ENCODE assay signal across 8 cellular contexts in genomic region chr10:24617771-24618396, GRCh38.
DNase-seq lines count a peak whose midpoint lies in the region; ATAC-seq and TF ChIP-seq lines count a peak whose summit lies in the region.

No MANE protein-coding gene starts in this region.

- WGBS in liver: 59% methylated on average over 7 of the region's 7 CpGs

- no peaks in the 10 kb centered on the region for H3K36me3 ChIP-seq in KMS-11 (ENCODE audit: insufficient read depth)
- no peaks in the 10 kb centered on the region for H3K36me3 ChIP-seq in WERI-Rb-1
- peaks cover 0 to 6% (median 2%) of the 10 kb centered on the region in 4 donors for H3K36me3 ChIP-seq in liver (ENCODE audit: control insufficient read depth in 4 of 4, insufficient read depth in 3 of 4, low read depth in 1 of 4, low read length in 3 of 4)

- H2AFZ ChIP-seq in KMS-11 (ENCODE audit: low read depth): no peak overlapping the region

- H4K20me1 ChIP-seq in KMS-11 (ENCODE audit: insufficient read depth): no peaks in the 10 kb centered on the region

- TF ChIP-seq RAD21 in liver (IDR thresholded peaks at IDR 0.05): peak; percentile 69 to 81

- DNase-seq in stimulated activated naive CD4-positive, alpha-beta T cell (lab: John Stamatoyannopoulos, UW): peak; percentile 25 to 63 (median 38)
- DNase-seq in stimulated activated naive CD4-positive, alpha-beta T cell treated with Interleukin-2 at 50 U/mL for 16 hours (lab: John Stamatoyannopoulos, UW): no peak
- DNase-seq in WERI-Rb-1: peak; percentile 32
- DNase-seq in cerebellar cortex (ENCODE audit: low spot score): peak; percentile 61
- DNase-seq in stimulated activated naive CD8-positive, alpha-beta T cell treated with anti-CD3 and anti-CD28 coated beads, Interleukin-15, Interleukin-2, amounts not matched to agents 100 U/mL and 50 U/mL, for 24 hours: peak; percentile 66
- DNase-seq in NCI-H524 treated with DMSO at 0.1 percent for 48 hours (lab: John Stamatoyannopoulos, UW): no peak

- H3K9ac ChIP-seq in KMS-11: no peak overlapping the region
- no peak overlapping the region for H3K9ac ChIP-seq in liver (ENCODE audit: low read depth in 1 of 2, low read length in 2 of 2)

- no peaks in the 10 kb centered on the region for H3K79me2 ChIP-seq in KMS-11 (ENCODE audit: insufficient read depth, low read depth)

- no peak overlapping the region for H3K27ac ChIP-seq in KMS-11
- H3K27ac ChIP-seq in WERI-Rb-1: no peak overlapping the region
- no peak overlapping the region for H3K27ac ChIP-seq in liver (ENCODE audit: low read depth in 1 of 2, low read length in 2 of 2)

- ATAC-seq in stimulated activated naive CD8-positive, alpha-beta T cell treated with anti-CD3 and anti-CD28 coated beads, Interleukin-15, Interleukin-2, amounts not matched to agents 100 U/mL and 50 U/mL, for 24 hours: peak; percentile 35

- H3K4me3 ChIP-seq in KMS-11 (IDR thresholded peaks at IDR 0.05; ENCODE audit: insufficient read depth, low read depth, low read length): no peak overlapping the region
- H3K4me3 ChIP-seq in WERI-Rb-1 (ENCODE audit: low read depth, low read length): no peak overlapping the region
- no peak overlapping the region for H3K4me3 ChIP-seq in liver (ENCODE audit: low read depth in 1 of 3, low read length in 3 of 3)

- H3K4me1 ChIP-seq in KMS-11 (ENCODE audit: low read depth, poor library complexity, severe bottlenecking) (no peaks in the 10 kb centered on the region), liver (ENCODE audit: control insufficient read depth in 4 of 4, insufficient read depth in 4 of 4, low read length in 3 of 4) (no peaks in the 10 kb centered on the region)

- TF ChIP-seq CTCF in KMS-11 (conservative IDR thresholded peaks at IDR 0.05; ENCODE audit: low read depth, low read length) (peak; percentile 97), WERI-Rb-1 (IDR thresholded peaks at IDR 0.05; ENCODE audit: low read depth, low read length) (peak; percentile 52), liver (IDR thresholded peaks at IDR 0.05; ENCODE audit: low read depth, low read length, missing input control) (peak; percentile 63)

- H3K4me2 ChIP-seq in KMS-11: no peak overlapping the region

- H3K27me3 ChIP-seq in KMS-11 (ENCODE audit: insufficient read depth, low read depth): no peaks in the 10 kb centered on the region
- no peaks in the 10 kb centered on the region for H3K27me3 ChIP-seq in WERI-Rb-1 (ENCODE audit: insufficient read depth, low read depth, severe bottlenecking)
- no peaks in the 10 kb centered on the region for H3K27me3 ChIP-seq in liver (ENCODE audit: control insufficient read depth in 4 of 4, insufficient read depth in 4 of 4, low read length in 3 of 4)

- no peaks in the 10 kb centered on the region for H3K9me3 ChIP-seq in WERI-Rb-1 (ENCODE audit: severe bottlenecking)
- H3K9me3 ChIP-seq in liver (ENCODE audit: control insufficient read depth in 4 of 4, low read length in 3 of 4): no peaks in the 10 kb centered on the region

TF ChIP-seq in liver, 16 proteins besides CTCF, POLR2A, EP300 and RAD21:
- no peak for TF ChIP-seq REST (IDR thresholded peaks at IDR 0.05)
- TF ChIP-seq RXRA (IDR thresholded peaks at IDR 0.05): peak in 1 of 2 donors; percentile 15

Comparison
In these comparisons a context has a peak if more than half of its experiments do, and no peak if none do; other contexts are left out.
1. DNase-seq: peak in stimulated activated naive CD4-positive, alpha-beta T cell (6 of 6), WERI-Rb-1 (single experiment), cerebellar cortex (single experiment) and stimulated activated naive CD8-positive, alpha-beta T cell treated with anti-CD3 and anti-CD28 coated beads, Interleukin-15, Interleukin-2, amounts not matched to agents 100 U/mL and 50 U/mL, for 24 hours (single experiment); none in stimulated activated naive CD4-positive, alpha-beta T cell treated with Interleukin-2 at 50 U/mL for 16 hours (single experiment) and NCI-H524 treated with DMSO at 0.1 percent for 48 hours (single experiment).
2. Peak in every context shown above with its lines, with median percentiles within 50 percentile points of each other: CTCF ChIP-seq.